10 cellular contexts compared by ENCODE assay signal in genomic region chr1:91582431-91582921, GRCh38.
A peak's percentile ranks its signal among the peaks of the same experiment; 100 is the strongest.
DNase-seq lines count a peak whose midpoint lies in the region; ATAC-seq, FAIRE-seq and TF ChIP-seq lines count a peak whose summit lies in the region.
"Had no signal": no experiment of that assay in that cellular context is flagged by ENCODE, and none has a peak within 500 bp of the region (broad histone marks: within the 10 kb centered on the region; RNA-seq: fewer than 3 reads in every experiment).

No MANE protein-coding gene starts in this region.

- H3K27ac ChIP-seq in pancreas = peak overlapping the region in 1 of 4 donors; percentile 22
- H3K27ac ChIP-seq: KMS-11 had no signal

- DNase-seq in Caki2 (ENCODE audit: low read depth) (peak; percentile 50), NCI-H226 (peak; percentile 97), pancreas (no peak), NCI-H526 treated with DMSO at 0.1 percent for 48 hours (lab: John Stamatoyannopoulos, UW) (no peak), NCI-H446 (lab: John Stamatoyannopoulos, UW) (no peak), GM19240 (ENCODE audit: insufficient read length, low spot score) (no peak)
- DNase-seq: activated naive CD4-positive, alpha-beta T cell treated with anti-CD3 and anti-CD28 coated beads, Interleukin-2, amount 10 ng/mL, durations not matched to agents 7 days and 5 days had no signal

- in situ Hi-C loops in Caki2 (cut with HindIII; ENCODE audit: low pct_unique_long_range_greater_than_20kb, low sequenced_read_pairs) = loop anchor here (25.0 kb wide), 1 partner anchor 155 kb away; no protein-coding TSS in a partner anchor

- no peaks in the 10 kb centered on the region for H3K27me3 ChIP-seq in endocrine pancreas (ENCODE audit: control insufficient read depth, insufficient read depth, low read length)
- no peaks in the 10 kb centered on the region for H3K27me3 ChIP-seq in pancreas

- H3K36me3 ChIP-seq in endocrine pancreas (ENCODE audit: control insufficient read depth, insufficient read depth, low read length) (no peaks in the 10 kb centered on the region), pancreas (no peaks in the 10 kb centered on the region)

- intact Hi-C loops in pancreas (cut with DNase I) = no loop called here

- peak in 3 of 4 donors; percentile 22 to 63 (median 50) for ATAC-seq in pancreas
- ATAC-seq in HG03045 (IDR thresholded peaks at IDR 0.05; ENCODE audit: unreplicated experiment) = no peak

- no peaks in the 10 kb centered on the region for H3K4me1 ChIP-seq in endocrine pancreas (ENCODE audit: control insufficient read depth, insufficient read depth, low read length)
- no peaks in the 10 kb centered on the region for H3K4me1 ChIP-seq in pancreas

- H3K4me3 ChIP-seq in endocrine pancreas (ENCODE audit: control insufficient read depth, insufficient read depth, low read length) = peak overlapping the region; percentile 25
- H3K4me3 ChIP-seq in pancreas = no peak overlapping the region

- no peak overlapping the region for H3K9ac ChIP-seq in endocrine pancreas (ENCODE audit: control insufficient read depth, insufficient read depth, low read length)
- H3K9ac ChIP-seq: KMS-11 had no signal

- H3K9me3 ChIP-seq in endocrine pancreas (ENCODE audit: control insufficient read depth, low read length) = no peaks in the 10 kb centered on the region
- H3K9me3 ChIP-seq in pancreas = no peaks in the 10 kb centered on the region

- no peak for TF ChIP-seq CTCF in pancreas (IDR thresholded peaks at IDR 0.05)

- WGBS in pancreas, 2 donors = 53 to 59% methylated on average over 4 of the region's 4 CpGs

- no peak for FAIRE-seq in pancreas (lab: Jason Lieb, UNC)

Comparison
In these comparisons a context has a peak if more than half of its experiments do, and no peak if none do; other contexts are left out.
1. DNase-seq: peak in Caki2 (single experiment) and NCI-H226 (single experiment); none in pancreas (0 of 6), NCI-H526 treated with DMSO at 0.1 percent for 48 hours (single experiment), NCI-H446 (0 of 2) and GM19240 (single experiment).